1 cellular context compared by ENCODE assay signal in the genomic region with DNA sequence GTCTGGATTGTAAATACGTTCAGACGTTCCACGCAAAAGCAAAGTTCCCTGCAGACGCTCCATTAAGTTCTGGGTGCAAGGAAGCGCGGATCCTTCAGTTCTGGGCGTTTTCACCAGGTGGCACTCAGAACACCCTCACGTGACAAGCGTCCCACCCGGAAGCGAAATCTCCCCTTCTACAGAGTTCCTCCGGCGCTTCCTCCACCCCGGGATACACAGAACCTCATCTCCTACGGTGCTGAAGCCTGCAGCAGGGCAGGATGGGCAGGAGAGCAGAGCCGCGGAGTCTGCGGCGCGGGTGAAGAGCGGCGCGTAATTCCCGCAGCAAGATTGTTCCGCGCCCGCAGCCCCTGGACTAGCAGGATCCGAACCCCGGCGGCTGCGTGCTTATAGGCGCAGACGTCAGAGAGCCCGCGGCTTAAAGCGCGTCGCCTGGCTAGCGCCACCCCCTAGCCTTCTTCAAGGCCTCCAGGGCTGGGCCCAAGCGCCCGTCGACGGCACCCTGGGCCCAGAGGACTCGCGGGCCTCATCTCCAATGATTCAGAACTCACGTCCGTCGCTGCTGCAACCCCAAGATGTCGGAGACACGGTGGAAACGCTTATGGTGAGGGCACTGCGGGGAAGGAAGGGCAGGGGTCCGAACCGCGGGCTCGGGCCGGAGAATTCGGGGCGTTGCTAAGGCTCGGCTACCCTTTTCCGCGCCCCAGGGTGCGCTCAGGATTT.
TF ChIP-seq lines count a peak whose summit lies in the region.

A gene with protein sequence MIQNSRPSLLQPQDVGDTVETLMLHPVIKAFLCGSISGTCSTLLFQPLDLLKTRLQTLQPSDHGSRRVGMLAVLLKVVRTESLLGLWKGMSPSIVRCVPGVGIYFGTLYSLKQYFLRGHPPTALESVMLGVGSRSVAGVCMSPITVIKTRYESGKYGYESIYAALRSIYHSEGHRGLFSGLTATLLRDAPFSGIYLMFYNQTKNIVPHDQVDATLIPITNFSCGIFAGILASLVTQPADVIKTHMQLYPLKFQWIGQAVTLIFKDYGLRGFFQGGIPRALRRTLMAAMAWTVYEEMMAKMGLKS (plus strand): TSS at position 181 of the 723 bp plus-strand sequence. CDS start 355 bp downstream, at position 536.

TF ChIP-seq in K562, 482 proteins besides CTCF, POLR2A, EP300 and RAD21 (continued from another document and continues in another):
- TF ChIP-seq GTF2E2 (tag; IDR thresholded peaks at IDR 0.05) (peak; percentile 91), FOXA3 (CRISPR knock-in tag; conservative IDR thresholded peaks at IDR 0.05 in 1 of 2, IDR thresholded peaks at IDR 0.05 in 1 of 2) (no peak), DIDO1 (tag; IDR thresholded peaks at IDR 0.05; ENCODE audit: low read depth) (peak; percentile 86), ZNF444 (CRISPR knock-in tag; IDR thresholded peaks at IDR 0.05) (no peak), CBX3 (IDR thresholded peaks at IDR 0.05; ENCODE audit: borderline replicate concordance in 1 of 2, low read length in 2 of 2) (no peak; a peak in 1 of 3 replicates), CHD2 (IDR thresholded peaks at IDR 0.05; ENCODE audit: low read depth, low read length) (no peak), MYC (IDR thresholded peaks at IDR 0.05; ENCODE audit: low read depth, low read length) (peak; percentile 77), MYC (CRISPR knock-in tag; IDR thresholded peaks at IDR 0.05; ENCODE audit: borderline replicate concordance, low read depth) (no peak), E2F3 (CRISPR knock-in tag; IDR thresholded peaks at IDR 0.05) (peak; percentile 51; the same call in 1 of the 2 replicates), ZKSCAN8 (CRISPR knock-in tag; IDR thresholded peaks at IDR 0.05) (no peak)
- TF ChIP-seq, protein P1, sequence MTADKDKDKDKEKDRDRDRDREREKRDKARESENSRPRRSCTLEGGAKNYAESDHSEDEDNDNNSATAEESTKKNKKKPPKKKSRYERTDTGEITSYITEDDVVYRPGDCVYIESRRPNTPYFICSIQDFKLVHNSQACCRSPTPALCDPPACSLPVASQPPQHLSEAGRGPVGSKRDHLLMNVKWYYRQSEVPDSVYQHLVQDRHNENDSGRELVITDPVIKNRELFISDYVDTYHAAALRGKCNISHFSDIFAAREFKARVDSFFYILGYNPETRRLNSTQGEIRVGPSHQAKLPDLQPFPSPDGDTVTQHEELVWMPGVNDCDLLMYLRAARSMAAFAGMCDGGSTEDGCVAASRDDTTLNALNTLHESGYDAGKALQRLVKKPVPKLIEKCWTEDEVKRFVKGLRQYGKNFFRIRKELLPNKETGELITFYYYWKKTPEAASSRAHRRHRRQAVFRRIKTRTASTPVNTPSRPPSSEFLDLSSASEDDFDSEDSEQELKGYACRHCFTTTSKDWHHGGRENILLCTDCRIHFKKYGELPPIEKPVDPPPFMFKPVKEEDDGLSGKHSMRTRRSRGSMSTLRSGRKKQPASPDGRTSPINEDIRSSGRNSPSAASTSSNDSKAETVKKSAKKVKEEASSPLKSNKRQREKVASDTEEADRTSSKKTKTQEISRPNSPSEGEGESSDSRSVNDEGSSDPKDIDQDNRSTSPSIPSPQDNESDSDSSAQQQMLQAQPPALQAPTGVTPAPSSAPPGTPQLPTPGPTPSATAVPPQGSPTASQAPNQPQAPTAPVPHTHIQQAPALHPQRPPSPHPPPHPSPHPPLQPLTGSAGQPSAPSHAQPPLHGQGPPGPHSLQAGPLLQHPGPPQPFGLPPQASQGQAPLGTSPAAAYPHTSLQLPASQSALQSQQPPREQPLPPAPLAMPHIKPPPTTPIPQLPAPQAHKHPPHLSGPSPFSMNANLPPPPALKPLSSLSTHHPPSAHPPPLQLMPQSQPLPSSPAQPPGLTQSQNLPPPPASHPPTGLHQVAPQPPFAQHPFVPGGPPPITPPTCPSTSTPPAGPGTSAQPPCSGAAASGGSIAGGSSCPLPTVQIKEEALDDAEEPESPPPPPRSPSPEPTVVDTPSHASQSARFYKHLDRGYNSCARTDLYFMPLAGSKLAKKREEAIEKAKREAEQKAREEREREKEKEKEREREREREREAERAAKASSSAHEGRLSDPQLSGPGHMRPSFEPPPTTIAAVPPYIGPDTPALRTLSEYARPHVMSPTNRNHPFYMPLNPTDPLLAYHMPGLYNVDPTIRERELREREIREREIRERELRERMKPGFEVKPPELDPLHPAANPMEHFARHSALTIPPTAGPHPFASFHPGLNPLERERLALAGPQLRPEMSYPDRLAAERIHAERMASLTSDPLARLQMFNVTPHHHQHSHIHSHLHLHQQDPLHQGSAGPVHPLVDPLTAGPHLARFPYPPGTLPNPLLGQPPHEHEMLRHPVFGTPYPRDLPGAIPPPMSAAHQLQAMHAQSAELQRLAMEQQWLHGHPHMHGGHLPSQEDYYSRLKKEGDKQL (CRISPR knock-in tag; IDR thresholded peaks at IDR 0.05; ENCODE audit: borderline replicate concordance) = peak; percentile 94; the same call in 1 of the 2 replicates
- TF ChIP-seq, protein P2, sequence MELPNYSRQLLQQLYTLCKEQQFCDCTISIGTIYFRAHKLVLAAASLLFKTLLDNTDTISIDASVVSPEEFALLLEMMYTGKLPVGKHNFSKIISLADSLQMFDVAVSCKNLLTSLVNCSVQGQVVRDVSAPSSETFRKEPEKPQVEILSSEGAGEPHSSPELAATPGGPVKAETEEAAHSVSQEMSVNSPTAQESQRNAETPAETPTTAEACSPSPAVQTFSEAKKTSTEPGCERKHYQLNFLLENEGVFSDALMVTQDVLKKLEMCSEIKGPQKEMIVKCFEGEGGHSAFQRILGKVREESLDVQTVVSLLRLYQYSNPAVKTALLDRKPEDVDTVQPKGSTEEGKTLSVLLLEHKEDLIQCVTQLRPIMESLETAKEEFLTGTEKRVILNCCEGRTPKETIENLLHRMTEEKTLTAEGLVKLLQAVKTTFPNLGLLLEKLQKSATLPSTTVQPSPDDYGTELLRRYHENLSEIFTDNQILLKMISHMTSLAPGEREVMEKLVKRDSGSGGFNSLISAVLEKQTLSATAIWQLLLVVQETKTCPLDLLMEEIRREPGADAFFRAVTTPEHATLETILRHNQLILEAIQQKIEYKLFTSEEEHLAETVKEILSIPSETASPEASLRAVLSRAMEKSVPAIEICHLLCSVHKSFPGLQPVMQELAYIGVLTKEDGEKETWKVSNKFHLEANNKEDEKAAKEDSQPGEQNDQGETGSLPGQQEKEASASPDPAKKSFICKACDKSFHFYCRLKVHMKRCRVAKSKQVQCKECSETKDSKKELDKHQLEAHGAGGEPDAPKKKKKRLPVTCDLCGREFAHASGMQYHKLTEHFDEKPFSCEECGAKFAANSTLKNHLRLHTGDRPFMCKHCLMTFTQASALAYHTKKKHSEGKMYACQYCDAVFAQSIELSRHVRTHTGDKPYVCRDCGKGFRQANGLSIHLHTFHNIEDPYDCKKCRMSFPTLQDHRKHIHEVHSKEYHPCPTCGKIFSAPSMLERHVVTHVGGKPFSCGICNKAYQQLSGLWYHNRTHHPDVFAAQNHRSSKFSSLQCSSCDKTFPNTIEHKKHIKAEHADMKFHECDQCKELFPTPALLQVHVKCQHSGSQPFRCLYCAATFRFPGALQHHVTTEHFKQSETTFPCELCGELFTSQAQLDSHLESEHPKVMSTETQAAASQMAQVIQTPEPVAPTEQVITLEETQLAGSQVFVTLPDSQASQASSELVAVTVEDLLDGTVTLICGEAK (IDR thresholded peaks at IDR 0.05) = peak; percentile 90
- TF ChIP-seq, protein P2 (CRISPR knock-in tag; IDR thresholded peaks at IDR 0.05) = no peak
- TF ChIP-seq, protein P3, sequence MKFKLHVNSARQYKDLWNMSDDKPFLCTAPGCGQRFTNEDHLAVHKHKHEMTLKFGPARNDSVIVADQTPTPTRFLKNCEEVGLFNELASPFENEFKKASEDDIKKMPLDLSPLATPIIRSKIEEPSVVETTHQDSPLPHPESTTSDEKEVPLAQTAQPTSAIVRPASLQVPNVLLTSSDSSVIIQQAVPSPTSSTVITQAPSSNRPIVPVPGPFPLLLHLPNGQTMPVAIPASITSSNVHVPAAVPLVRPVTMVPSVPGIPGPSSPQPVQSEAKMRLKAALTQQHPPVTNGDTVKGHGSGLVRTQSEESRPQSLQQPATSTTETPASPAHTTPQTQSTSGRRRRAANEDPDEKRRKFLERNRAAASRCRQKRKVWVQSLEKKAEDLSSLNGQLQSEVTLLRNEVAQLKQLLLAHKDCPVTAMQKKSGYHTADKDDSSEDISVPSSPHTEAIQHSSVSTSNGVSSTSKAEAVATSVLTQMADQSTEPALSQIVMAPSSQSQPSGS (CRISPR knock-in tag; IDR thresholded peaks at IDR 0.05) = no peak; the same call in 1 of the 2 replicates
- TF ChIP-seq, protein P4, sequence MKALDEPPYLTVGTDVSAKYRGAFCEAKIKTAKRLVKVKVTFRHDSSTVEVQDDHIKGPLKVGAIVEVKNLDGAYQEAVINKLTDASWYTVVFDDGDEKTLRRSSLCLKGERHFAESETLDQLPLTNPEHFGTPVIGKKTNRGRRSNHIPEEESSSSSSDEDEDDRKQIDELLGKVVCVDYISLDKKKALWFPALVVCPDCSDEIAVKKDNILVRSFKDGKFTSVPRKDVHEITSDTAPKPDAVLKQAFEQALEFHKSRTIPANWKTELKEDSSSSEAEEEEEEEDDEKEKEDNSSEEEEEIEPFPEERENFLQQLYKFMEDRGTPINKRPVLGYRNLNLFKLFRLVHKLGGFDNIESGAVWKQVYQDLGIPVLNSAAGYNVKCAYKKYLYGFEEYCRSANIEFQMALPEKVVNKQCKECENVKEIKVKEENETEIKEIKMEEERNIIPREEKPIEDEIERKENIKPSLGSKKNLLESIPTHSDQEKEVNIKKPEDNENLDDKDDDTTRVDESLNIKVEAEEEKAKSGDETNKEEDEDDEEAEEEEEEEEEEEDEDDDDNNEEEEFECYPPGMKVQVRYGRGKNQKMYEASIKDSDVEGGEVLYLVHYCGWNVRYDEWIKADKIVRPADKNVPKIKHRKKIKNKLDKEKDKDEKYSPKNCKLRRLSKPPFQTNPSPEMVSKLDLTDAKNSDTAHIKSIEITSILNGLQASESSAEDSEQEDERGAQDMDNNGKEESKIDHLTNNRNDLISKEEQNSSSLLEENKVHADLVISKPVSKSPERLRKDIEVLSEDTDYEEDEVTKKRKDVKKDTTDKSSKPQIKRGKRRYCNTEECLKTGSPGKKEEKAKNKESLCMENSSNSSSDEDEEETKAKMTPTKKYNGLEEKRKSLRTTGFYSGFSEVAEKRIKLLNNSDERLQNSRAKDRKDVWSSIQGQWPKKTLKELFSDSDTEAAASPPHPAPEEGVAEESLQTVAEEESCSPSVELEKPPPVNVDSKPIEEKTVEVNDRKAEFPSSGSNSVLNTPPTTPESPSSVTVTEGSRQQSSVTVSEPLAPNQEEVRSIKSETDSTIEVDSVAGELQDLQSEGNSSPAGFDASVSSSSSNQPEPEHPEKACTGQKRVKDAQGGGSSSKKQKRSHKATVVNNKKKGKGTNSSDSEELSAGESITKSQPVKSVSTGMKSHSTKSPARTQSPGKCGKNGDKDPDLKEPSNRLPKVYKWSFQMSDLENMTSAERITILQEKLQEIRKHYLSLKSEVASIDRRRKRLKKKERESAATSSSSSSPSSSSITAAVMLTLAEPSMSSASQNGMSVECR (CRISPR knock-in tag; IDR thresholded peaks at IDR 0.05) = peak; percentile 76
- TF ChIP-seq, protein P5, sequence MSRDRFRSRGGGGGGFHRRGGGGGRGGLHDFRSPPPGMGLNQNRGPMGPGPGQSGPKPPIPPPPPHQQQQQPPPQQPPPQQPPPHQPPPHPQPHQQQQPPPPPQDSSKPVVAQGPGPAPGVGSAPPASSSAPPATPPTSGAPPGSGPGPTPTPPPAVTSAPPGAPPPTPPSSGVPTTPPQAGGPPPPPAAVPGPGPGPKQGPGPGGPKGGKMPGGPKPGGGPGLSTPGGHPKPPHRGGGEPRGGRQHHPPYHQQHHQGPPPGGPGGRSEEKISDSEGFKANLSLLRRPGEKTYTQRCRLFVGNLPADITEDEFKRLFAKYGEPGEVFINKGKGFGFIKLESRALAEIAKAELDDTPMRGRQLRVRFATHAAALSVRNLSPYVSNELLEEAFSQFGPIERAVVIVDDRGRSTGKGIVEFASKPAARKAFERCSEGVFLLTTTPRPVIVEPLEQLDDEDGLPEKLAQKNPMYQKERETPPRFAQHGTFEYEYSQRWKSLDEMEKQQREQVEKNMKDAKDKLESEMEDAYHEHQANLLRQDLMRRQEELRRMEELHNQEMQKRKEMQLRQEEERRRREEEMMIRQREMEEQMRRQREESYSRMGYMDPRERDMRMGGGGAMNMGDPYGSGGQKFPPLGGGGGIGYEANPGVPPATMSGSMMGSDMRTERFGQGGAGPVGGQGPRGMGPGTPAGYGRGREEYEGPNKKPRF (IDR thresholded peaks at IDR 0.05; ENCODE audit: low read depth, low read length) = no peak
- TF ChIP-seq, protein P6, sequence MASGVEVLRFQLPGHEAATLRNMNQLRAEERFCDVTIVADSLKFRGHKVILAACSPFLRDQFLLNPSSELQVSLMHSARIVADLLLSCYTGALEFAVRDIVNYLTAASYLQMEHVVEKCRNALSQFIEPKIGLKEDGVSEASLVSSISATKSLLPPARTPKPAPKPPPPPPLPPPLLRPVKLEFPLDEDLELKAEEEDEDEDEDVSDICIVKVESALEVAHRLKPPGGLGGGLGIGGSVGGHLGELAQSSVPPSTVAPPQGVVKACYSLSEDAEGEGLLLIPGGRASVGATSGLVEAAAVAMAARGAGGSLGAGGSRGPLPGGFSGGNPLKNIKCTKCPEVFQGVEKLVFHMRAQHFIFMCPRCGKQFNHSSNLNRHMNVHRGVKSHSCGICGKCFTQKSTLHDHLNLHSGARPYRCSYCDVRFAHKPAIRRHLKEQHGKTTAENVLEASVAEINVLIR (CRISPR knock-in tag; IDR thresholded peaks at IDR 0.05) = 0 out of 2 replicates have a peak, but pooled peaks have one; percentile 34
